In genomic region chr3:42191443-42191747, GRCh38 we compare ENCODE assay signal across 10 cellular contexts.
DNase-seq lines count a peak whose midpoint lies in the region; ATAC-seq and TF ChIP-seq lines count a peak whose summit lies in the region.
"Had no signal": no experiment of that assay in that cellular context is flagged by ENCODE, and none has a peak within 500 bp of the region (broad histone marks: within the 10 kb centered on the region; RNA-seq: fewer than 3 reads in every experiment).

No MANE protein-coding gene starts in this region.

- H3K4me3 ChIP-seq in BLaER1: no peak overlapping the region
- H3K4me3 ChIP-seq in lower leg skin (ENCODE audit: low read depth, poor library complexity, severe bottlenecking): no peak overlapping the region
- H3K4me3 ChIP-seq: adrenal gland, tibial artery had no signal

- no peaks in the 10 kb centered on the region for H3K9me3 Mint-ChIP-seq in HFFc6

- 75 to 89% methylated on average over 4 of the region's 4 CpGs for whole genome bisulfite sequencing in lower leg skin, 2 donors

- H4K20me1 ChIP-seq in BLaER1: peaks cover 99% of the 10 kb centered on the region

- H3K36me3 Mint-ChIP-seq in HFFc6 (ENCODE audit: low read depth) (peaks cover 22% of the 10 kb centered on the region), T-helper 17 cell (ENCODE audit: low read depth) (peaks cover 5% of the 10 kb centered on the region)

- no peak for DNase-seq in HFFc6
- no peak for DNase-seq in T-helper 17 cell
- DNase-seq in left colon: no peak
- DNase-seq in Ammon's horn (ENCODE audit: low spot score): no peak
- no peak for DNase-seq in NCI-H2171 (lab: John Stamatoyannopoulos, UW)
- DNase-seq in lower leg skin (ENCODE audit: low spot score in 2 of 2): no peak

- H3K27me3 Mint-ChIP-seq in HFFc6 (ENCODE audit: insufficient read depth): no peaks in the 10 kb centered on the region; the same call in 1 of the 2 replicates
- no peaks in the 10 kb centered on the region for H3K27me3 Mint-ChIP-seq in T-helper 17 cell

- H3K27me3 ChIP-seq in BLaER1: no peaks in the 10 kb centered on the region
- H3K27me3 ChIP-seq: adrenal gland, tibial artery had no signal

- peaks cover 86% of the 10 kb centered on the region for H3K36me3 ChIP-seq in BLaER1

- TF ChIP-seq CTCF in HFFc6 (IDR thresholded peaks at IDR 0.05): peak; percentile 61
- no peak for TF ChIP-seq CTCF in lower leg skin (IDR thresholded peaks at IDR 0.05)

- H3K4me3 Mint-ChIP-seq in HFFc6: no peak overlapping the region
- no peak overlapping the region for H3K4me3 Mint-ChIP-seq in T-helper 17 cell

- H3K4me1 ChIP-seq in BLaER1: peaks cover 62% of the 10 kb centered on the region
- H3K4me1 ChIP-seq: adrenal gland had no signal

- no peak for TF ChIP-seq POLR2A in lower leg skin (IDR thresholded peaks at IDR 0.05)

- H3K4me1 Mint-ChIP-seq in HFFc6 (ENCODE audit: low read depth) (peaks cover 28% of the 10 kb centered on the region), T-helper 17 cell (peaks cover 11% of the 10 kb centered on the region)

- no peak overlapping the region; the same call in 1 of the 2 replicates for H3K9ac ChIP-seq in BLaER1

- intact Hi-C loops in left colon (cut with DNase I, micrococcal nuclease) (loop anchor here in 1 of 2 donors (5.0 kb wide), 2 partner anchors 74 to 294 kb away; no protein-coding TSS in a partner anchor), lower leg skin (cut with DNase I; ENCODE audit: low total_unique reads) (loop anchor here (5.0 kb wide), 1 partner anchor 74 kb away; no protein-coding TSS in a partner anchor)

- H3K4me2 ChIP-seq in BLaER1: peak overlapping the region; percentile 67

- no peak overlapping the region for H3K27ac ChIP-seq in BLaER1
- H3K27ac ChIP-seq: adrenal gland had no signal

- no peak overlapping the region for H3K27ac Mint-ChIP-seq in HFFc6
- H3K27ac Mint-ChIP-seq in T-helper 17 cell: peak overlapping the region; percentile 45

- no peaks in the 10 kb centered on the region for H3K9me3 ChIP-seq in BLaER1
- no peaks in the 10 kb centered on the region for H3K9me3 ChIP-seq in T-helper 17 cell (ENCODE audit: control insufficient read depth, low read length, poor library complexity, severe bottlenecking)
- H3K9me3 ChIP-seq: adrenal gland, tibial artery had no signal

- peak; percentile 14 for ATAC-seq in T-helper 17 cell
- ATAC-seq in left colon: peak; percentile 22
- no peak for ATAC-seq in GM18858 (IDR thresholded peaks at IDR 0.05; ENCODE audit: unreplicated experiment)
